In the genomic region with DNA sequence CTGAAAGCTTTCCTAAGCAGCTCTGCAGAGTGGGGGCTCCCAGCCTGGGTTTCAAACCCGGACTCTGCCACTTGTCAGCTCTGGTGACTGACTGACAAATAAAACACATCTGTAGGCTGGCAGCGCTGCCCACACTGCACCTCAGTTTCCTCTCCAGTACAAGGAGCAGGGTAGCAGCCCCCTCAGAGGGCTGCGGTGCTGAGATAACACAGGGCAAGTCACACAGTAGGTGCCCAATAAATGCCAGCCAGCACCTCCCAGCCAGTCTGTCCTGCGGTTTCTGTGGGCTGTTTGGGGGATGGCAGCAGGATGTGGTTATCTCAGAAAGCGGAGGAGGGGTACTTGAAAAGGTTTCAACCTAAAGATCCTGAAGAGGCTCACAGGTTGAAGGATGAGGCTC, we compare ENCODE assay signal across 9 cellular contexts. TPM values are rescaled to one million over a fixed set of nuclear protein-coding genes. Genes with fewer than 3 reads are reported as not detected.
DNase-seq lines count a peak whose midpoint lies in the region; ATAC-seq and TF ChIP-seq lines count a peak whose summit lies in the region.
"Had no signal": no experiment of that assay in that cellular context is flagged by ENCODE, and none has a peak within 500 bp of the region (broad histone marks: within the 10 kb centered on the region; RNA-seq: fewer than 3 reads in every experiment).

No MANE protein-coding gene starts in this region.

- H4K20me1 ChIP-seq in MM.1S (ENCODE audit: insufficient read depth, low read length): no peaks in the 10 kb centered on the region

- no peak overlapping the region for H3K27ac Mint-ChIP-seq in activated CD4-positive, alpha-beta T cell treated with anti-CD3 and anti-CD28 coated beads, Interleukin-2, amount 10 ng/mL, durations not matched to agents 24 days and 14 days
- no peak overlapping the region for H3K27ac Mint-ChIP-seq in type B pancreatic cell

- no peak overlapping the region for H3K9ac ChIP-seq in MM.1S (ENCODE audit: low read length)

- H2AFZ ChIP-seq in MM.1S (ENCODE audit: low read length): no peak overlapping the region

- H3K4me3 Mint-ChIP-seq in activated CD4-positive, alpha-beta T cell treated with anti-CD3 and anti-CD28 coated beads, Interleukin-2, amount 10 ng/mL, durations not matched to agents 24 days and 14 days: peak overlapping the region; percentile 17
- H3K4me3 Mint-ChIP-seq in type B pancreatic cell: no peak overlapping the region

- intact Hi-C loops in activated CD4-positive, alpha-beta T cell treated with anti-CD3 and anti-CD28 coated beads, Interleukin-2, amount 10 ng/mL, durations not matched to agents 24 days and 14 days (cut with micrococcal nuclease): loop anchor here (5.0 kb wide), 1 partner anchor 67 kb away; the partner anchor contains the start of gene PC

- peaks cover 14% of the 10 kb centered on the region for H3K4me1 Mint-ChIP-seq in activated CD4-positive, alpha-beta T cell treated with anti-CD3 and anti-CD28 coated beads, Interleukin-2, amount 10 ng/mL, durations not matched to agents 24 days and 14 days
- peaks cover 4% of the 10 kb centered on the region for H3K4me1 Mint-ChIP-seq in type B pancreatic cell (ENCODE audit: unreplicated experiment)

- no peak overlapping the region for H3K27ac ChIP-seq in MM.1S (ENCODE audit: low read length)

- peak; percentile 66 for DNase-seq in MM.1S
- peak; percentile 82 for DNase-seq in activated CD4-positive, alpha-beta T cell treated with anti-CD3 and anti-CD28 coated beads, Interleukin-2, amount 10 ng/mL, durations not matched to agents 24 days and 14 days
- peak; percentile 63 for DNase-seq in central memory CD4-positive, alpha-beta T cell
- peak; percentile 67 for DNase-seq in stimulated activated CD8-positive, alpha-beta memory T cell treated with anti-CD3 and anti-CD28 coated beads, Interleukin-4, amount 100 ng/mL, for 48 hours
- no peak for DNase-seq in OCI-M2 (lab: John Stamatoyannopoulos, UW; ENCODE audit: unreplicated experiment)
- no peak for DNase-seq in type B pancreatic cell (ENCODE audit: extremely low spot score, unreplicated experiment)

- ATAC-seq in HG03045 (IDR thresholded peaks at IDR 0.05; ENCODE audit: unreplicated experiment): no peak
- no peak for ATAC-seq in GM18867 (IDR thresholded peaks at IDR 0.05; ENCODE audit: unreplicated experiment)

- peak overlapping the region; percentile 33; the same call in 1 of the 2 replicates for H3K4me2 ChIP-seq in MM.1S (ENCODE audit: low read depth, low read length)

- no peaks in the 10 kb centered on the region for H3K9me3 ChIP-seq in MM.1S (replicated peaks; ENCODE audit: insufficient read depth, low read length)

- H3K27me3 Mint-ChIP-seq in activated CD4-positive, alpha-beta T cell treated with anti-CD3 and anti-CD28 coated beads, Interleukin-2, amount 10 ng/mL, durations not matched to agents 24 days and 14 days: peaks cover 65% of the 10 kb centered on the region
- peaks cover 62% of the 10 kb centered on the region for H3K27me3 Mint-ChIP-seq in type B pancreatic cell

- H3K9me3 Mint-ChIP-seq in activated CD4-positive, alpha-beta T cell treated with anti-CD3 and anti-CD28 coated beads, Interleukin-2, amount 10 ng/mL, durations not matched to agents 24 days and 14 days: no peaks in the 10 kb centered on the region
- no peaks in the 10 kb centered on the region for H3K9me3 Mint-ChIP-seq in type B pancreatic cell

- no peaks in the 10 kb centered on the region for H3K36me3 Mint-ChIP-seq in activated CD4-positive, alpha-beta T cell treated with anti-CD3 and anti-CD28 coated beads, Interleukin-2, amount 10 ng/mL, durations not matched to agents 24 days and 14 days (ENCODE audit: low read depth)
- H3K36me3 Mint-ChIP-seq in type B pancreatic cell: no peaks in the 10 kb centered on the region

- no peak for TF ChIP-seq CTCF in MM.1S (IDR thresholded peaks at IDR 0.05; ENCODE audit: low read length)
- TF ChIP-seq CTCF in type B pancreatic cell (conservative IDR thresholded peaks at IDR 0.05): no peak

- H3K36me3 ChIP-seq in MM.1S (replicated peaks; ENCODE audit: insufficient read depth, low read length): no peaks in the 10 kb centered on the region

- H3K4me1 ChIP-seq in MM.1S (ENCODE audit: low read length): peaks cover 17% of the 10 kb centered on the region

- peaks cover 69% of the 10 kb centered on the region for H3K27me3 ChIP-seq in MM.1S (replicated peaks; ENCODE audit: insufficient read depth, low read length)

- H3K79me2 ChIP-seq in MM.1S (ENCODE audit: low read length): no peaks in the 10 kb centered on the region

- H3F3A ChIP-seq in MM.1S (ENCODE audit: insufficient read depth, low read length): no peaks in the 10 kb centered on the region

- H3K9me2 ChIP-seq in MM.1S (replicated peaks; ENCODE audit: insufficient read depth, low read length): no peaks in the 10 kb centered on the region

- H3K4me3 ChIP-seq in MM.1S (ENCODE audit: low read length): no peak overlapping the region

RNA-seq across cellular contexts. Expression of gene SYT12, which starts 1.5 kb away (rescaled TPM):
- not detected in 2 replicates for total RNA-seq in activated CD4-positive, alpha-beta T cell treated with anti-CD3 and anti-CD28 coated beads, Interleukin-2, amount 10 ng/mL, durations not matched to agents 24 days and 14 days
- 0.24 and 0.55 TPM in 2 replicates for total RNA-seq in type B pancreatic cell (ENCODE audit: low replicate concordance)
- total RNA-seq: T-helper 1 cell treated with Interleukin-12 subunit alpha and Interleukin-12 subunit beta and Interleukin-4 antibody, amounts not matched to agents 30 ng/mL and 1 ng/mL, for 36 hours had no signal

RNA-seq across cellular contexts. Expression of gene RHOD, which starts 32.2 kb away (rescaled TPM):
- total RNA-seq in activated CD4-positive, alpha-beta T cell treated with anti-CD3 and anti-CD28 coated beads, Interleukin-2, amount 10 ng/mL, durations not matched to agents 24 days and 14 days: 0.35 TPM in 1 of 2 replicates, not detected in the other
- total RNA-seq in type B pancreatic cell (ENCODE audit: low replicate concordance): 21.2 and 95.6 TPM in 2 replicates

RNA-seq across cellular contexts. Expression of gene C11orf86, which starts 49.3 kb away (rescaled TPM):
- not detected in 2 replicates for total RNA-seq in activated CD4-positive, alpha-beta T cell treated with anti-CD3 and anti-CD28 coated beads, Interleukin-2, amount 10 ng/mL, durations not matched to agents 24 days and 14 days
- 0.77 and 2.6 TPM in 2 replicates for total RNA-seq in type B pancreatic cell (ENCODE audit: low replicate concordance)
- total RNA-seq: T-helper 1 cell treated with Interleukin-12 subunit alpha and Interleukin-12 subunit beta and Interleukin-4 antibody, amounts not matched to agents 30 ng/mL and 1 ng/mL, for 36 hours had no signal

Comparison
In these comparisons a context has a peak if more than half of its experiments do, and no peak if none do; other contexts are left out.
1. DNase-seq: peak in MM.1S (single experiment), activated CD4-positive, alpha-beta T cell treated with anti-CD3 and anti-CD28 coated beads, Interleukin-2, amount 10 ng/mL, durations not matched to agents 24 days and 14 days (single experiment), central memory CD4-positive, alpha-beta T cell (single experiment) and stimulated activated CD8-positive, alpha-beta memory T cell treated with anti-CD3 and anti-CD28 coated beads, Interleukin-4, amount 100 ng/mL, for 48 hours (single experiment); none in OCI-M2 (single experiment) and type B pancreatic cell (single experiment).
2. RNA of gene RHOD, which starts 32.2 kb away (total RNA-seq): 21.2 to 95.6 TPM in type B pancreatic cell; 0.35 TPM in activated CD4-positive, alpha-beta T cell treated with anti-CD3 and anti-CD28 coated beads, Interleukin-2, amount 10 ng/mL, durations not matched to agents 24 days and 14 days; every median in the first group is over 10 times any median in the second.